8 cellular contexts compared by ENCODE assay signal in the genomic region with DNA sequence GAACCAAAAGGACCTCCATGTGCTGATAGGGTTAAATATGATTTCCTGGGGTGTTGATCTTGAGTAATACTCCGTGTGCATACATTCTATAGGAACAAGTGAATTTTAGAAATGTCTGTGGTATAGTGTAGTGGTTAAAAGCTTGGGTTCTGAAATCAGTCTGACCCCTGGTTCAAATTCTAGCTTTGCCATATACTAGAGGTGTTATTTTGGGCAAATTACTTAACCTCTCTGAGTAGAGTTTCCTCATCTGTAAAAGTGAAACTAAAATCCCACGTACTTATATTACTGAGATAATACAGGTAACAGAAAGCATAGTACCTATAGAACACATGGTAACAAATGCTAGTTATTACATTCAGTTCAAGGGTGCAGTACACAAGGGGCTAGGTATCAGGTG. TPM values are rescaled to one million over a fixed set of nuclear protein-coding genes. Genes with fewer than 3 reads are reported as not detected.
DNase-seq lines count a peak whose midpoint lies in the region; ATAC-seq and TF ChIP-seq lines count a peak whose summit lies in the region.
"Not testable (repeated sequence)": the region's sequence is repeated elsewhere in the genome, so short reads cannot be mapped to it uniquely, and the experiment has no call there.

No MANE protein-coding gene starts in this region.

- H3K9me3 Mint-ChIP-seq in HFFc6, brain: not testable (repeated sequence)

- not testable (repeated sequence) for TF ChIP-seq CTCF in HFFc6 (IDR thresholded peaks at IDR 0.05); brain (conservative IDR thresholded peaks at IDR 0.05); left ventricle myocardium inferior (IDR thresholded peaks at IDR 0.05; ENCODE audit: borderline replicate concordance); ovary (IDR thresholded peaks at IDR 0.05)

- not testable (repeated sequence) for DNase-seq in HFFc6, T-helper 17 cell, left ventricle myocardium inferior, ovary

- not testable (repeated sequence) for H3K9me3 ChIP-seq in T-helper 17 cell (ENCODE audit: control insufficient read depth, low read length, poor library complexity, severe bottlenecking); left ventricle myocardium inferior (replicated peaks); ovary

- H3K36me3 Mint-ChIP-seq in HFFc6 (ENCODE audit: low read depth); T-helper 17 cell (ENCODE audit: low read depth); brain: not testable (repeated sequence)

- peak; percentile 35 for ATAC-seq in GM18519 (IDR thresholded peaks at IDR 0.05; ENCODE audit: low FRiP score, unreplicated experiment)
- ATAC-seq in HG03442 (IDR thresholded peaks at IDR 0.05; ENCODE audit: unreplicated experiment) = peak; percentile 37
- ATAC-seq in T-helper 17 cell = peak; percentile 44

- not testable (repeated sequence) for H3K36me3 ChIP-seq in left ventricle myocardium inferior; ovary; urinary bladder (ENCODE audit: insufficient read depth)

- H3K4me1 Mint-ChIP-seq in HFFc6 (ENCODE audit: low read depth) (peaks cover 23% of the 10 kb centered on the region), T-helper 17 cell (peaks cover 45% of the 10 kb centered on the region), brain (peaks cover 32% of the 10 kb centered on the region)

- WGBS in ovary, 3 donors = 0 to 19% (median 5%) methylated on average over 1 of the region's 2 CpGs
- WGBS in urinary bladder = 14% methylated on average over 1 of the region's 2 CpGs

- H3K4me3 Mint-ChIP-seq in HFFc6 = peak overlapping the region; percentile 81
- peak overlapping the region; percentile 84 for H3K4me3 Mint-ChIP-seq in T-helper 17 cell
- H3K4me3 Mint-ChIP-seq in brain = peak overlapping the region in 4 of 5 experiments; percentile 21 to 68 (median 57)

- H3K27ac ChIP-seq in left ventricle myocardium inferior (replicated peaks) (peak overlapping the region; percentile 2), ovary (peak overlapping the region in 1 of 2 donors; percentile 38), urinary bladder (ENCODE audit: low read depth) (peak overlapping the region; percentile 59)

- H3K4me3 ChIP-seq in left ventricle myocardium inferior (peak overlapping the region; percentile 41), ovary (peak overlapping the region; percentile 7)
- not testable (repeated sequence) for H3K4me3 ChIP-seq in urinary bladder (ENCODE audit: low read depth, low read length)

- intact Hi-C loops in left ventricle myocardium inferior (cut with micrococcal nuclease); ovary (cut with DNase I): not testable (repeated sequence)

- H3K27me3 Mint-ChIP-seq in HFFc6 (ENCODE audit: insufficient read depth); T-helper 17 cell; brain: not testable (repeated sequence)

- not testable (repeated sequence) for TF ChIP-seq EP300 in ovary (IDR thresholded peaks at IDR 0.05)

- H3K27ac Mint-ChIP-seq in HFFc6 (peak overlapping the region; percentile 85), T-helper 17 cell (peak overlapping the region; percentile 99), brain (peak overlapping the region in 4 of 5 experiments; percentile 76 to 97 (median 80))

- peaks cover 55% of the 10 kb centered on the region for H3K4me1 ChIP-seq in left ventricle myocardium inferior
- not testable (repeated sequence) for H3K4me1 ChIP-seq in ovary (ENCODE audit: insufficient read depth); urinary bladder (ENCODE audit: insufficient read depth)

- not testable (repeated sequence) for H3K27me3 ChIP-seq in left ventricle myocardium inferior (ENCODE audit: low read depth); ovary

- TF ChIP-seq POLR2A in ovary (IDR thresholded peaks at IDR 0.05) = not testable (repeated sequence)

RNA-seq across cellular contexts. Expression of gene SYNE2, which starts 12.0 kb away (rescaled TPM):
- total RNA-seq in HFFc6 (2021; fragmentation: NEBNext Ultra II Directional; extraction: Animal tissue kit (Norgen Biotek cat#: 25700)) = 1 to 10 TPM; 2.9 to 6.6 (median 6.2) TPM
- total RNA-seq in T-helper 17 cell (100 to 1,000 TPM; 206 to 223 TPM), left ventricle myocardium inferior (186 TPM), ovary (100 to 1,000 TPM; 106 to 262 (median 191) TPM), urinary bladder (102 TPM)
- polyA plus RNA-seq in brain (ENCODE audit: insufficient read depth, low read depth, low replicate concordance) (61.2 TPM), ovary (100 to 1,000 TPM in 1 of 2 donors, 10 to 100 TPM in 1; 65.1 to 121 TPM), urinary bladder (33.5 TPM)

Comparison
In these comparisons a context has a peak if more than half of its experiments do, and no peak if none do; other contexts are left out.
1. RNA of gene SYNE2, which starts 12.0 kb away (total RNA-seq): 206 to 223 TPM in T-helper 17 cell, 106 to 262 TPM in ovary, 186 TPM in left ventricle myocardium inferior (single experiment) and 102 TPM in urinary bladder (single experiment); 2.9 to 6.6 TPM in HFFc6; every median in the first group is over 10 times any median in the second.
2. Peak in every context shown above with its lines, with median percentiles within 50 percentile points of each other: ATAC-seq, H3K27ac Mint-ChIP-seq and H3K4me3 Mint-ChIP-seq.